In the genomic region with DNA sequence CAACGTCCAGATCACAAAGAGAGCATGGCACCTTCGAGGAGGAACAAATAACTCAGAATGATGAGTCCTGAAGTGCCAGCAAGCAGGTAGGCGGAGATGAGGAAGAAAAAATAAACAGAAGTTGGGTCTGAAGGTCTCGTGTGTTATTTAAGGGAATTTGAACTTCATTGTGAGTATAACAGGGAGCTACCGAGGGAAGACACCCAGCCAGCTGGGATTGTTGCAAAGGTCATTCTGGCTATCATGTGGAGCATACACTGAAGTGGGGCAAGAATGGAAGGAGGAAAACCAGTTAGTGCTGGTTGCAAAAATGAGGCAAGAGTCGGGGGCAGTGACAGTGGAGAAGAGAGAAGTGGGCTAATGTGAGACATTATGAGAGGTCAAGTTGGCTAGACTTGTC, we compare ENCODE assay signal across 18 cellular contexts.
"Had no signal": no experiment of that assay in that cellular context is flagged by ENCODE, and none has a peak within 500 bp of the region (broad histone marks: within the 10 kb centered on the region; RNA-seq: fewer than 3 reads in every experiment).

No MANE protein-coding gene starts in this region.

- H3K36me3 Mint-ChIP-seq: activated naive CD8-positive, alpha-beta T cell treated with anti-CD3 and anti-CD28 coated beads for 36 hours; naive B cell had no signal

- H3K4me1 ChIP-seq: pancreas, testis had no signal

- H3K4me3 ChIP-seq: heart left ventricle, pancreas, skin epidermis, testis, upper lobe of left lung had no signal

- H3K27ac Mint-ChIP-seq: activated CD4-positive, alpha-beta T cell treated with anti-CD3 and anti-CD28 coated beads, Interleukin-2, amount 10 ng/mL, durations not matched to agents 7 days and 5 days; activated naive CD8-positive, alpha-beta T cell treated with anti-CD3 and anti-CD28 coated beads for 36 hours; activated T-cell treated with anti-CD3 and anti-CD28 coated beads, Interleukin-2, amount 50 U/mL, for 72 hours had no signal

- H3K4me3 Mint-ChIP-seq: activated CD4-positive, alpha-beta T cell treated with anti-CD3 and anti-CD28 coated beads, Interleukin-2, amount 10 ng/mL, durations not matched to agents 7 days and 5 days; activated naive CD8-positive, alpha-beta T cell treated with anti-CD3 and anti-CD28 coated beads for 36 hours; activated T-cell treated with anti-CD3 and anti-CD28 coated beads, Interleukin-2, amount 50 U/mL, for 72 hours; naive B cell had no signal

- DNase-seq: activated CD4-positive, alpha-beta T cell treated with anti-CD3 and anti-CD28 coated beads, Interleukin-2, amount 10 ng/mL, durations not matched to agents 7 days and 5 days; activated CD8-positive, alpha-beta memory T cell treated with anti-CD3 and anti-CD28 coated beads, Interleukin-2, amount 50 U/mL, for 48 hours; activated gamma-delta T cell; activated naive CD8-positive, alpha-beta T cell treated with anti-CD3 and anti-CD28 coated beads for 36 hours; activated T-cell treated with anti-CD3 and anti-CD28 coated beads, Interleukin-2, amount 50 U/mL, for 72 hours; brain microvascular endothelial cell; cortex of kidney; effector memory CD4-positive, alpha-beta T cell; foreskin melanocyte; heart left ventricle; left cardiac atrium; naive B cell; pancreas; retina; stimulated activated naive CD8-positive, alpha-beta T cell treated with anti-CD3 and anti-CD28 coated beads, Interleukin-15, Interleukin-2, amounts not matched to agents 100 U/mL and 50 U/mL, for 24 hours; testis; upper lobe of left lung had no signal

- ATAC-seq: pancreas; stimulated activated naive CD8-positive, alpha-beta T cell treated with anti-CD3 and anti-CD28 coated beads, Interleukin-15, Interleukin-2, amounts not matched to agents 100 U/mL and 50 U/mL, for 24 hours had no signal

- H3K9me3 Mint-ChIP-seq: activated CD4-positive, alpha-beta T cell treated with anti-CD3 and anti-CD28 coated beads, Interleukin-2, amount 10 ng/mL, durations not matched to agents 7 days and 5 days; activated naive CD8-positive, alpha-beta T cell treated with anti-CD3 and anti-CD28 coated beads for 36 hours; activated T-cell treated with anti-CD3 and anti-CD28 coated beads, Interleukin-2, amount 50 U/mL, for 72 hours; naive B cell had no signal

- H3K27ac ChIP-seq: brain microvascular endothelial cell, pancreas, skin epidermis, testis, upper lobe of left lung had no signal

- H3K27me3 Mint-ChIP-seq: activated CD4-positive, alpha-beta T cell treated with anti-CD3 and anti-CD28 coated beads, Interleukin-2, amount 10 ng/mL, durations not matched to agents 7 days and 5 days; activated naive CD8-positive, alpha-beta T cell treated with anti-CD3 and anti-CD28 coated beads for 36 hours; naive B cell had no signal

- H3K36me3 ChIP-seq: brain microvascular endothelial cell, heart left ventricle, pancreas, upper lobe of left lung had no signal

- H3K9me3 ChIP-seq: heart left ventricle, pancreas, testis, upper lobe of left lung had no signal

- H3K27me3 ChIP-seq: brain microvascular endothelial cell, heart left ventricle, pancreas, testis, upper lobe of left lung had no signal
